ENCODE assay signal across 8 cellular contexts in genomic region chr1:37477198-37477931, GRCh38. TPM values are rescaled to one million over a fixed set of nuclear protein-coding genes. Genes with fewer than 3 reads are reported as not detected.
DNase-seq lines count a peak whose midpoint lies in the region; ATAC-seq, FAIRE-seq and TF ChIP-seq lines count a peak whose summit lies in the region.

No MANE protein-coding gene starts in this region.

- SMC1A ChIA-PET in GM12878 (lab: Charles Lee; ENCODE audit: uncharacterized antibody, unreplicated experiment): interaction anchor here (0.8 to 3.2 kb wide), 9 partner anchors 10 to 36 kb away, joined by 3 to 36 read pairs (median 4); no protein-coding TSS in a partner anchor

- 0% methylated on average over 10 of the region's 10 CpGs for WGBS in GM12878 (ENCODE audit: insufficient coverage, insufficient replicate concordance, low lambda C conversion rate, missing lambda C conversion rate)

- H3K36me3 ChIP-seq in cardiac muscle cell: peaks cover 19% of the 10 kb centered on the region
- peaks cover 26 to 34% of the 10 kb centered on the region in 2 experiments for H3K36me3 ChIP-seq in GM12878 (ENCODE audit: control insufficient read depth in 2 of 2, insufficient read depth in 2 of 2, low read length in 1 of 2)

- no peak overlapping the region for H3K4me3 ChIP-seq in cardiac muscle cell
- peak overlapping the region; percentile 99 for H3K4me3 ChIP-seq in GM12878

- no TSS peak for BruUV-seq in GM12878 (replicated peaks; lab: Mats Ljungman, UMichigan)

- H3K9me3 ChIP-seq in cardiac muscle cell (ENCODE audit: low read depth) (no peaks in the 10 kb centered on the region), GM12878 (replicated peaks; ENCODE audit: control insufficient read depth, insufficient read depth, low read length) (no peaks in the 10 kb centered on the region)

- no peak for FAIRE-seq in GM12878 (lab: Jason Lieb, UNC)

- TF ChIP-seq CTCF in cardiac muscle cell (IDR thresholded peaks at IDR 0.05; ENCODE audit: low read depth, low read length) (no peak), GM12878 (IDR thresholded peaks at IDR 0.05 in 2 of 3, conservative IDR thresholded peaks at IDR 0.05 in 1 of 3; ENCODE audit: control insufficient read depth in 2 of 3, extremely low read depth in 1 of 3, insufficient read depth in 1 of 3, low read depth in 3 of 3, low read length in 3 of 3) (no peak)

- CTCF ChIA-PET in GM12878 (lab: Yijun Ruan, JAX): interaction anchor here (1.0 to 7.8 kb wide), 7 partner anchors 12 to 205 kb away, joined by 4 to 127 read pairs (median 6); no protein-coding TSS in a partner anchor

- ATAC-seq in Right ventricle myocardium superior (ENCODE audit: poor library complexity): no peak
- peak; percentile 40 for ATAC-seq in HG03196 (IDR thresholded peaks at IDR 0.05; ENCODE audit: unreplicated experiment)
- peak; percentile 66 for ATAC-seq in GM12878
- ATAC-seq in left lobe of liver: no peak

- POLR2A ChIA-PET in GM12878 (lab: Charles Lee): interaction anchor here (0.6 to 4.5 kb wide), 10 partner anchors 9 to 215 kb away, joined by 3 to 35 read pairs (median 10); partner anchors contain the start of genes CDCA8 and MEAF6

- peak; percentile 32 to 39; a peak in 2 of 4 replicates for TF ChIP-seq EP300 in GM12878 (IDR thresholded peaks at IDR 0.05; ENCODE audit: borderline replicate concordance in 1 of 2, control insufficient read depth in 1 of 2, low read depth in 2 of 2, low read length in 2 of 2)

- H3K4me2 ChIP-seq in GM12878 (ENCODE audit: control insufficient read depth, insufficient read depth): peak overlapping the region; percentile 73

- no peak for TF ChIP-seq RAD21 in GM12878 (IDR thresholded peaks at IDR 0.05; ENCODE audit: insufficient read depth, low read depth, low read length)

- peak; percentile 17 to 67 for DNase-seq in cardiac muscle cell (ENCODE audit: low read depth in 1 of 2, low spot score in 1 of 2)
- DNase-seq in Right ventricle myocardium superior: no peak
- peak; percentile 43 for DNase-seq in T1000 (lab: John Stamatoyannopoulos, UW)
- peak; percentile 81 for DNase-seq in GM12878 (ENCODE audit: low read depth, low spot score)
- DNase-seq in left lobe of liver (ENCODE audit: low spot score): peak; percentile 51
- DNase-seq in stimulated activated CD4-positive, alpha-beta T cell treated with anti-CD3 and anti-CD28 coated beads, Interleukin-4, amount 100 ng/mL, for 48 hours (ENCODE audit: low read depth in 2 of 2): peak; percentile 65 to 80
- DNase-seq in pons (ENCODE audit: low spot score): no peak

- H3K27me3 ChIP-seq in cardiac muscle cell: peaks cover 17% of the 10 kb centered on the region
- H3K27me3 ChIP-seq in GM12878 (replicated peaks in 1 of 2; ENCODE audit: control insufficient read depth in 2 of 2, insufficient read depth in 2 of 2, low read length in 1 of 2): no peaks in the 10 kb centered on the region

- peak; percentile 69 for TF ChIP-seq POLR2A in GM12878 (IDR thresholded peaks at IDR 0.05; ENCODE audit: low read depth, low read length)

- peaks cover 3% of the 10 kb centered on the region; the same call in 1 of the 2 replicates for H4K20me1 ChIP-seq in GM12878 (ENCODE audit: control insufficient read depth, insufficient read depth)

- intact Hi-C loops in Right ventricle myocardium superior (cut with DNase I): no loop called here
- intact Hi-C loops in GM12878 (cut with micrococcal nuclease; ENCODE audit: unreplicated experiment): no loop called here

- H3K9ac ChIP-seq in GM12878 (ENCODE audit: control insufficient read depth, insufficient read depth, low read length): peak overlapping the region; percentile 94

- peaks cover 76% of the 10 kb centered on the region for H3K79me2 ChIP-seq in GM12878 (ENCODE audit: control insufficient read depth, insufficient read depth, low read length)

- in situ Hi-C loops in GM12878 (cut with MboI): no loop called here

- H2AFZ ChIP-seq in GM12878 (ENCODE audit: control insufficient read depth, low read depth, low read length): no peak overlapping the region

- H3K4me1 ChIP-seq in cardiac muscle cell (ENCODE audit: low read depth) (peaks cover 8% of the 10 kb centered on the region), GM12878 (ENCODE audit: control insufficient read depth, insufficient read depth, low read length) (peaks cover 26% of the 10 kb centered on the region)

- RAD21 ChIA-PET in GM12878 (lab: Charles Lee; ENCODE audit: unreplicated experiment): interaction anchor here (0.6 to 10.4 kb wide), 9 partner anchors 9 to 212 kb away, joined by 3 to 82 read pairs (median 3); partner anchors contain the start of gene MEAF6

- no peak overlapping the region for H3K27ac ChIP-seq in cardiac muscle cell
- peak overlapping the region; percentile 99 for H3K27ac ChIP-seq in GM12878 (ENCODE audit: control insufficient read depth, insufficient read depth)

TF ChIP-seq in GM12878, 131 proteins besides CTCF, POLR2A, EP300 and RAD21 (continues in another document):
- TF ChIP-seq NR2C2 (IDR thresholded peaks at IDR 0.05; ENCODE audit: borderline replicate concordance, control insufficient read depth, insufficient read length, low read depth) (no peak), REST (IDR thresholded peaks at IDR 0.05; ENCODE audit: low read depth, low read length) (0 out of 2 replicates have a peak, but pooled peaks have one; percentile 8), SRF (IDR thresholded peaks at IDR 0.05; ENCODE audit: low read depth in 2 of 2, low read length in 2 of 2) (peak in 1 of 2 experiments; percentile 94; a peak in 2 of 4 replicates)

RNA-seq across cellular contexts. Expression of gene ZC3H12A, which starts 3.0 kb away (rescaled TPM):
- 8.8 and 14.0 TPM in 2 replicates for total RNA-seq in cardiac muscle cell
- 5.2 and 10.1 TPM in 2 replicates for polyA plus RNA-seq in cardiac muscle cell
- 4.2 TPM for total RNA-seq in Right ventricle myocardium superior
- 50.7 and 64.9 TPM in 2 replicates for total RNA-seq in GM12878 (2013; cell fraction: nucleolus; rRNA removed)
- total RNA-seq in GM12878 (2014; rRNA removed): 19.0 and 23.0 TPM in 2 replicates
- 9.3 and 10.9 TPM in 2 replicates for total RNA-seq in GM12878 (2014; rRNA removed; fragmentation: Illumina TruSeq; extraction: Trizol)
- total RNA-seq in GM12878 (2021): 25.1 and 27.0 TPM in 2 replicates
- polyA plus RNA-seq in GM12878 (2011; ENCODE audit: low read depth): 5.7 TPM
- polyA plus RNA-seq in GM12878 (2011; rRNA removed): 10.4 and 19.2 TPM in 2 replicates
- 24.2 and 34.5 TPM in 2 replicates for polyA plus RNA-seq in GM12878 (2011; cell fraction: cytosol; rRNA removed)
- 152 and 154 TPM in 2 replicates for polyA plus RNA-seq in GM12878 (2011; cell fraction: nucleus; rRNA removed)
- polyA plus RNA-seq in GM12878 (2012): 17.6 and 23.4 TPM in 2 replicates
- polyA plus RNA-seq in GM12878 (2014; fragmentation: Illumina TruSeq; extraction: Trizol): 2.0 and 9.0 TPM in 2 replicates
- under 1 TPM; 0.35 to 0.88 TPM for polyA plus RNA-seq in GM12878 (2014; fragmentation: Nextera tagmentation; extraction: Ambion mirVana)
- polyA plus RNA-seq in GM12878 (2014; rRNA removed): 27.8 and 30.2 TPM in 2 replicates
- polyA plus RNA-seq in GM12878 (2016; fragmentation: Nextera tagmentation; extraction: Ambion mirVana): 10 to 100 TPM; 11.7 to 15.9 TPM
- polyA minus RNA-seq in GM12878 (2011; rRNA and poly(A)+ RNA removed): 27.5 and 57.4 TPM in 2 replicates
- polyA minus RNA-seq in GM12878 (2011; cell fraction: cytosol; rRNA and poly(A)+ RNA removed): 15.6 and 17.7 TPM in 2 replicates
- 52.6 and 80.8 TPM in 2 replicates for polyA minus RNA-seq in GM12878 (2011; cell fraction: nucleus; rRNA and poly(A)+ RNA removed)
- total RNA-seq in left lobe of liver: 3.0 TPM

RNA-seq across cellular contexts. Expression of gene MEAF6, which starts 37.2 kb away (rescaled TPM):
- total RNA-seq in cardiac muscle cell (138 and 157 TPM in 2 replicates), Right ventricle myocardium superior (34.6 TPM), GM12878 (2014; rRNA removed) (51.8 and 57.8 TPM in 2 replicates), GM12878 (2014; rRNA removed; fragmentation: Illumina TruSeq; extraction: Trizol) (53.9 and 56.4 TPM in 2 replicates), GM12878 (2021) (48.6 and 49.7 TPM in 2 replicates), left lobe of liver (16.0 TPM)
- polyA plus RNA-seq in cardiac muscle cell (68.2 and 77.0 TPM in 2 replicates), GM12878 (2011; rRNA removed) (70.7 and 75.8 TPM in 2 replicates), GM12878 (2014; fragmentation: Illumina TruSeq; extraction: Trizol) (72.2 and 89.4 TPM in 2 replicates), GM12878 (2014; fragmentation: Nextera tagmentation; extraction: Ambion mirVana) (10 to 100 TPM; 30.8 to 33.3 TPM), GM12878 (2014; rRNA removed) (56.3 and 62.4 TPM in 2 replicates), GM12878 (2016; fragmentation: Nextera tagmentation; extraction: Ambion mirVana) (10 to 100 TPM; 74.7 to 75.0 TPM)
- total RNA-seq in GM12878 (2013; cell fraction: nucleolus; rRNA removed): 98.4 and 100 TPM in 2 replicates
- polyA plus RNA-seq in GM12878 (2011; ENCODE audit: low read depth): 21.0 TPM
- 42.7 and 57.1 TPM in 2 replicates for polyA plus RNA-seq in GM12878 (2011; cell fraction: cytosol; rRNA removed)
- 40.8 and 43.5 TPM in 2 replicates for polyA plus RNA-seq in GM12878 (2011; cell fraction: nucleus; rRNA removed)
- 30.5 and 33.8 TPM in 2 replicates for polyA plus RNA-seq in GM12878 (2012)
- 19.6 and 26.3 TPM in 2 replicates for polyA minus RNA-seq in GM12878 (2011; rRNA and poly(A)+ RNA removed)
- 14.3 and 17.0 TPM in 2 replicates for polyA minus RNA-seq in GM12878 (2011; cell fraction: cytosol; rRNA and poly(A)+ RNA removed)
- 19.1 and 32.1 TPM in 2 replicates for polyA minus RNA-seq in GM12878 (2011; cell fraction: nucleus; rRNA and poly(A)+ RNA removed)

Comparison
In these comparisons a context has a peak if more than half of its experiments do, and no peak if none do; other contexts are left out.
1. DNase-seq: peak in cardiac muscle cell (2 of 2), T1000 (single experiment), GM12878 (single experiment), left lobe of liver (single experiment) and stimulated activated CD4-positive, alpha-beta T cell treated with anti-CD3 and anti-CD28 coated beads, Interleukin-4, amount 100 ng/mL, for 48 hours (2 of 2); none in Right ventricle myocardium superior (single experiment) and pons (single experiment).
2. ATAC-seq: peak in HG03196 (single experiment) and GM12878 (single experiment); none in Right ventricle myocardium superior (single experiment) and left lobe of liver (single experiment).